ENCODE assay signal across 7 cellular contexts in genomic region chr6:151451417-151451949, GRCh38. TPM values are rescaled to one million over a fixed set of nuclear protein-coding genes. Genes with fewer than 3 reads are reported as not detected.
DNase-seq lines count a peak whose midpoint lies in the region; ATAC-seq, FAIRE-seq and TF ChIP-seq lines count a peak whose summit lies in the region.

No MANE protein-coding gene starts in this region.

- peaks cover 42% of the 10 kb centered on the region for H3K4me1 Mint-ChIP-seq in HFFc6 (ENCODE audit: low read depth)
- peaks cover 28% of the 10 kb centered on the region for H3K4me1 Mint-ChIP-seq in WTC11
- H3K4me1 Mint-ChIP-seq in stimulated activated naive B cell treated with anti-CD40 and anti-IgM and Interleukin-4, amounts not matched to agents 10 μg/mL and 1 μg/mL and 100 μg/mL, for 72 hours, result peaks cover 9 to 36% of the 10 kb centered on the region in 2 donors

- no peak for ATAC-seq in WTC11
- ATAC-seq in stimulated activated naive B cell treated with anti-CD40 and anti-IgM and Interleukin-4, amounts not matched to agents 10 μg/mL and 1 μg/mL and 100 μg/mL, for 72 hours (replicated peaks), result peak; percentile 58 to 63

- H3K27me3 Mint-ChIP-seq in HFFc6 (ENCODE audit: insufficient read depth), result no peaks in the 10 kb centered on the region; the same call in none of the 2 replicates
- no peaks in the 10 kb centered on the region; the same call in 1 of the 2 replicates for H3K27me3 Mint-ChIP-seq in WTC11 (ENCODE audit: low read depth)
- H3K27me3 Mint-ChIP-seq in stimulated activated naive B cell treated with anti-CD40 and anti-IgM and Interleukin-4, amounts not matched to agents 10 μg/mL and 1 μg/mL and 100 μg/mL, for 72 hours, result no peaks in the 10 kb centered on the region

- FAIRE-seq in HTR-8/SVneo (lab: Jason Lieb, UNC), result no peak

- H3K4me1 ChIP-seq in iPS DF 6.9 (ENCODE audit: control insufficient read depth, insufficient read depth, low read length), result no peaks in the 10 kb centered on the region

- DNase-seq in HFFc6 (no peak), WTC11 (ENCODE audit: low spot score) (no peak), iPS DF 6.9 (ENCODE audit: low read depth, low spot score) (no peak), OCI-M2 (lab: John Stamatoyannopoulos, UW; ENCODE audit: unreplicated experiment) (no peak), HTR-8/SVneo (ENCODE audit: insufficient read length, low spot score) (no peak), NCI-H446 treated with DMSO at 0.1 percent for 48 hours (lab: John Stamatoyannopoulos, UW) (no peak)
- DNase-seq in stimulated activated naive B cell treated with anti-CD40 and anti-IgM and Interleukin-4, amounts not matched to agents 10 μg/mL and 1 μg/mL and 100 μg/mL, for 72 hours, result no peak

- peak overlapping the region; percentile 73; the same call in 1 of the 2 replicates for H3K4me3 ChIP-seq in iPS DF 6.9 (ENCODE audit: low read length)

- CTCF ChIA-PET in WTC11 (lab: Charles Lee), result interaction anchor here (0.9 kb wide), 1 partner anchor 138 kb away, joined by 3 read pairs; no protein-coding TSS in a partner anchor

- WGBS in iPS DF 6.9 (ENCODE audit: insufficient coverage, insufficient read length), result no CpG with 5 or more reads among the region's 22 CpGs

- POLR2A ChIA-PET in WTC11 (lab: Charles Lee), result interaction anchor here (0.7 to 1.3 kb wide), 2 partner anchors 9 to 837 kb away, joined by 3 to 5 read pairs; no protein-coding TSS in a partner anchor

- H3K9me3 ChIP-seq in iPS DF 6.9 (ENCODE audit: control insufficient read depth, insufficient read depth, low read length), result no peaks in the 10 kb centered on the region

- no peaks in the 10 kb centered on the region; the same call in 1 of the 2 replicates for H3K36me3 ChIP-seq in iPS DF 6.9 (ENCODE audit: control insufficient read depth, insufficient read depth, low read length)

- no peaks in the 10 kb centered on the region for H3K9me3 Mint-ChIP-seq in HFFc6
- no peaks in the 10 kb centered on the region for H3K9me3 Mint-ChIP-seq in WTC11
- peaks cover 0 to 2% of the 10 kb centered on the region in 2 donors for H3K9me3 Mint-ChIP-seq in stimulated activated naive B cell treated with anti-CD40 and anti-IgM and Interleukin-4, amounts not matched to agents 10 μg/mL and 1 μg/mL and 100 μg/mL, for 72 hours

- H3K27ac ChIP-seq in iPS DF 6.9 (ENCODE audit: low read length), result no peak overlapping the region

- peak overlapping the region; percentile 88 for H3K27ac Mint-ChIP-seq in HFFc6
- peak overlapping the region; percentile 98 for H3K27ac Mint-ChIP-seq in WTC11
- H3K27ac Mint-ChIP-seq in stimulated activated naive B cell treated with anti-CD40 and anti-IgM and Interleukin-4, amounts not matched to agents 10 μg/mL and 1 μg/mL and 100 μg/mL, for 72 hours, result peak overlapping the region; percentile 97

- H3K36me3 Mint-ChIP-seq in HFFc6 (ENCODE audit: low read depth) (peaks cover 16% of the 10 kb centered on the region), WTC11 (peaks cover 5% of the 10 kb centered on the region)
- H3K36me3 Mint-ChIP-seq in stimulated activated naive B cell treated with anti-CD40 and anti-IgM and Interleukin-4, amounts not matched to agents 10 μg/mL and 1 μg/mL and 100 μg/mL, for 72 hours, result peaks cover 2 to 16% of the 10 kb centered on the region in 2 donors

- H3K4me3 Mint-ChIP-seq in HFFc6, result peak overlapping the region; percentile 98
- peak overlapping the region; percentile 96 for H3K4me3 Mint-ChIP-seq in WTC11
- peak overlapping the region; percentile 92 to 98 for H3K4me3 Mint-ChIP-seq in stimulated activated naive B cell treated with anti-CD40 and anti-IgM and Interleukin-4, amounts not matched to agents 10 μg/mL and 1 μg/mL and 100 μg/mL, for 72 hours

- TF ChIP-seq CTCF in HFFc6 (IDR thresholded peaks at IDR 0.05) (no peak), WTC11 (IDR thresholded peaks at IDR 0.05) (no peak)

- H3K27me3 ChIP-seq in iPS DF 6.9 (ENCODE audit: control insufficient read depth, insufficient read depth, low read length), result no peaks in the 10 kb centered on the region

TF ChIP-seq in WTC11, 78 proteins besides CTCF, POLR2A, EP300 and RAD21 (continues in another document):
- TF ChIP-seq MXD4 (CRISPR knock-in tag; IDR thresholded peaks at IDR 0.05; ENCODE audit: borderline replicate concordance), result no peak
- no peak for TF ChIP-seq FOXJ3 (CRISPR knock-in tag; IDR thresholded peaks at IDR 0.05; ENCODE audit: borderline replicate concordance)
- no peak for TF ChIP-seq SMAD3 (CRISPR knock-in tag; IDR thresholded peaks at IDR 0.05; ENCODE audit: borderline replicate concordance)
- TF ChIP-seq ZNF281 (CRISPR knock-in tag; IDR thresholded peaks at IDR 0.05), result no peak
- no peak for TF ChIP-seq E2F4 (CRISPR knock-in tag; IDR thresholded peaks at IDR 0.05; ENCODE audit: borderline replicate concordance, low read depth)
- no peak for TF ChIP-seq ZBTB43 (CRISPR knock-in tag; IDR thresholded peaks at IDR 0.05)
- no peak for TF ChIP-seq PRDM15 (CRISPR knock-in tag; IDR thresholded peaks at IDR 0.05)
- TF ChIP-seq OVOL2 (CRISPR knock-in tag; IDR thresholded peaks at IDR 0.05; ENCODE audit: borderline replicate concordance), result no peak
- TF ChIP-seq ZNF423 (CRISPR knock-in tag; IDR thresholded peaks at IDR 0.05), result no peak
- no peak for TF ChIP-seq CREM (CRISPR knock-in tag; IDR thresholded peaks at IDR 0.05)
- no peak for TF ChIP-seq IRF2 (CRISPR knock-in tag; IDR thresholded peaks at IDR 0.05; ENCODE audit: borderline replicate concordance, low read depth)

RNA-seq across cellular contexts. Expression of gene RMND1, which starts 0.4 kb away (rescaled TPM):
- 10 to 100 TPM; 20.6 to 27.5 (median 22.0) TPM for total RNA-seq in HFFc6 (2021; fragmentation: NEBNext Ultra II Directional; extraction: Animal tissue kit (Norgen Biotek cat#: 25700))
- total RNA-seq in WTC11 (2021), result 18.3 to 23.3 TPM (median 21.0 TPM) in 3 replicates

RNA-seq across cellular contexts. Expression of gene CCDC170, which starts 42.3 kb away (rescaled TPM):
- under 1 TPM; 0.09 to 0.43 (median 0.30) TPM for total RNA-seq in HFFc6 (2021; fragmentation: NEBNext Ultra II Directional; extraction: Animal tissue kit (Norgen Biotek cat#: 25700))
- total RNA-seq in WTC11 (2021), result 0.25 to 0.57 TPM (median 0.26 TPM) in 3 replicates
